ENCODE assay signal across 34 cellular contexts in genomic region chr3:115741650-115742049, GRCh38.
"Had no signal": no experiment of that assay in that cellular context is flagged by ENCODE, and none has a peak within 500 bp of the region (broad histone marks: within the 10 kb centered on the region; RNA-seq: fewer than 3 reads in every experiment).

No MANE protein-coding gene starts in this region.

- H3K27me3 Mint-ChIP-seq: brain had no signal

- H3K4me1 Mint-ChIP-seq: activated naive CD4-positive, alpha-beta T cell treated with anti-CD3 and anti-CD28 coated beads, Interleukin-2, amount 10 ng/mL, durations not matched to agents 7 days and 5 days; activated naive CD4-positive, alpha-beta T cell treated with anti-CD3 and anti-CD28 coated beads, Interleukin-2, amount 50 U/mL, for 24 hours; activated naive CD8-positive, alpha-beta T cell treated with anti-CD3 and anti-CD28 coated beads for 36 hours; activated naive CD8-positive, alpha-beta T cell treated with anti-CD3 and anti-CD28 coated beads, Interleukin-2, amount 10 ng/mL, durations not matched to agents 7 days and 5 days; activated naive CD8-positive, alpha-beta T cell treated with anti-CD3 and anti-CD28 coated beads, Interleukin-2, amount 50 U/mL, for 24 hours; activated T-helper 17 cell treated with anti-CD3 and anti-CD28 coated beads, Interleukin-2, amount 50 U/mL, for 72 hours; brain; central memory CD8-positive, alpha-beta T cell had no signal

- DNase-seq: activated effector memory CD4-positive, alpha-beta T cell treated with anti-CD3 and anti-CD28 coated beads, Interleukin-2, amount 50 U/mL, for 16 hours; activated effector memory CD4-positive, alpha-beta T cell treated with Interleukin-2 at 50 U/mL for 16 hours; activated gamma-delta T cell; activated gamma-delta T cell treated with Interleukin-2 at 50 U/mL for 16 hours; activated naive CD4-positive, alpha-beta T cell; activated naive CD4-positive, alpha-beta T cell treated with anti-CD3 and anti-CD28 coated beads for 36 hours; activated naive CD4-positive, alpha-beta T cell treated with anti-CD3 and anti-CD28 coated beads, Interleukin-2, amount 10 ng/mL, durations not matched to agents 7 days and 5 days; activated naive CD4-positive, alpha-beta T cell treated with anti-CD3 and anti-CD28 coated beads, Interleukin-2, amount 50 U/mL, for 16 hours; activated naive CD4-positive, alpha-beta T cell treated with Interleukin-2 at 50 U/mL for 16 hours; activated naive CD8-positive, alpha-beta T cell treated with anti-CD3 and anti-CD28 coated beads for 36 hours; activated naive CD8-positive, alpha-beta T cell treated with anti-CD3 and anti-CD28 coated beads, Interleukin-2, amount 10 ng/mL, durations not matched to agents 7 days and 5 days; activated naive CD8-positive, alpha-beta T cell treated with anti-CD3 and anti-CD28 coated beads, Interleukin-2, amount 50 U/mL, for 24 hours; activated T-cell treated with anti-CD3 and anti-CD28 coated beads, Interleukin-2, amount 50 U/mL, for 24 hours; activated T-cell treated with anti-CD3 and anti-CD28 coated beads, Interleukin-2, amount 50 U/mL, for 4 hours; activated T-cell treated with anti-CD3 and anti-CD28 coated beads, Interleukin-2, amount 50 U/mL, for 48 hours; activated T-cell treated with anti-CD3 and anti-CD28 coated beads, Interleukin-2, amount 50 U/mL, for 72 hours; adrenal gland; amniotic stem cell; amygdala; anterior cingulate cortex; aorta; body of pancreas; brain microvascular endothelial cell; caudate nucleus; central memory CD4-positive, alpha-beta T cell; cerebellar nuclear complex had no signal

- H3K27ac Mint-ChIP-seq: activated naive CD4-positive, alpha-beta T cell treated with anti-CD3 and anti-CD28 coated beads for 36 hours; activated naive CD4-positive, alpha-beta T cell treated with anti-CD3 and anti-CD28 coated beads, Interleukin-2, amount 10 ng/mL, durations not matched to agents 7 days and 5 days; activated naive CD4-positive, alpha-beta T cell treated with anti-CD3 and anti-CD28 coated beads, Interleukin-2, amount 50 U/mL, for 24 hours; activated naive CD4-positive, alpha-beta T cell treated with anti-CD3 and anti-CD28 coated beads, Interleukin-2, amount 50 U/mL, for 72 hours; activated naive CD8-positive, alpha-beta T cell; activated naive CD8-positive, alpha-beta T cell treated with anti-CD3 and anti-CD28 coated beads for 36 hours; activated naive CD8-positive, alpha-beta T cell treated with anti-CD3 and anti-CD28 coated beads, Interleukin-2, amount 10 ng/mL, durations not matched to agents 7 days and 5 days; activated naive CD8-positive, alpha-beta T cell treated with anti-CD3 and anti-CD28 coated beads, Interleukin-2, amount 50 U/mL, for 24 hours; activated T-cell treated with anti-CD3 and anti-CD28 coated beads, Interleukin-2, amount 50 U/mL, for 24 hours; activated T-cell treated with anti-CD3 and anti-CD28 coated beads, Interleukin-2, amount 50 U/mL, for 72 hours; activated T-helper 1 cell treated with anti-CD3 and anti-CD28 coated beads, Interleukin-12 subunit alpha, Interleukin-12 subunit beta, Interleukin-2, Interleukin-4 antibody, amounts not matched to agents 30 ng/mL and 10 ng/mL and 1 ng/mL, durations not matched to agents 14 hours and 24 hours and 36 hours; activated T-helper 17 cell treated with anti-CD3 and anti-CD28 coated beads, Interleukin-2, amount 50 U/mL, for 72 hours; activated T-helper 2 cell treated with anti-CD3 and anti-CD28 coated beads, Interferon-gamma antibody, Interleukin-2, Interleukin-4, amounts not matched to agents 10 μg/mL and 5 μg/mL and 100 μg/mL, durations not matched to agents 14 hours and 24 hours and 36 hours; brain had no signal

- H3K4me3 Mint-ChIP-seq: activated naive CD4-positive, alpha-beta T cell treated with anti-CD3 and anti-CD28 coated beads for 36 hours; activated naive CD4-positive, alpha-beta T cell treated with anti-CD3 and anti-CD28 coated beads, Interleukin-2, amount 10 ng/mL, durations not matched to agents 7 days and 5 days; activated naive CD4-positive, alpha-beta T cell treated with anti-CD3 and anti-CD28 coated beads, Interleukin-2, amount 50 U/mL, for 24 hours; activated naive CD8-positive, alpha-beta T cell; activated naive CD8-positive, alpha-beta T cell treated with anti-CD3 and anti-CD28 coated beads for 36 hours; activated naive CD8-positive, alpha-beta T cell treated with anti-CD3 and anti-CD28 coated beads, Interleukin-2, amount 10 ng/mL, durations not matched to agents 7 days and 5 days; activated naive CD8-positive, alpha-beta T cell treated with anti-CD3 and anti-CD28 coated beads, Interleukin-2, amount 50 U/mL, for 24 hours; activated T-cell treated with anti-CD3 and anti-CD28 coated beads, Interleukin-2, amount 50 U/mL, for 24 hours; activated T-cell treated with anti-CD3 and anti-CD28 coated beads, Interleukin-2, amount 50 U/mL, for 4 hours; activated T-cell treated with anti-CD3 and anti-CD28 coated beads, Interleukin-2, amount 50 U/mL, for 72 hours; activated T-helper 1 cell treated with anti-CD3 and anti-CD28 coated beads, Interleukin-12 subunit alpha, Interleukin-12 subunit beta, Interleukin-2, Interleukin-4 antibody, amounts not matched to agents 30 ng/mL and 10 ng/mL and 1 ng/mL, durations not matched to agents 14 hours and 24 hours and 36 hours; activated T-helper 17 cell treated with anti-CD3 and anti-CD28 coated beads, Interleukin-2, amount 50 U/mL, for 72 hours; brain; central memory CD8-positive, alpha-beta T cell had no signal

- H3K9me3 Mint-ChIP-seq: activated T-helper 1 cell treated with anti-CD3 and anti-CD28 coated beads, Interleukin-12 subunit alpha, Interleukin-12 subunit beta, Interleukin-2, Interleukin-4 antibody, amounts not matched to agents 30 ng/mL and 10 ng/mL and 1 ng/mL, durations not matched to agents 14 hours and 24 hours and 36 hours; activated T-helper 2 cell treated with anti-CD3 and anti-CD28 coated beads, Interferon-gamma antibody, Interleukin-2, Interleukin-4, amounts not matched to agents 10 μg/mL and 5 μg/mL and 100 μg/mL, durations not matched to agents 14 hours and 24 hours and 36 hours had no signal

- H3K36me3 Mint-ChIP-seq: activated naive CD4-positive, alpha-beta T cell treated with anti-CD3 and anti-CD28 coated beads, Interleukin-2, amount 10 ng/mL, durations not matched to agents 7 days and 5 days; activated naive CD8-positive, alpha-beta T cell; activated naive CD8-positive, alpha-beta T cell treated with anti-CD3 and anti-CD28 coated beads for 36 hours; activated naive CD8-positive, alpha-beta T cell treated with anti-CD3 and anti-CD28 coated beads, Interleukin-2, amount 10 ng/mL, durations not matched to agents 7 days and 5 days had no signal
